In genomic region chr14:61229475-61229888, GRCh38 we compare ENCODE assay signal across 17 cellular contexts. TPM values are rescaled to one million over a fixed set of nuclear protein-coding genes. Genes with fewer than 3 reads are reported as not detected.
DNase-seq lines count a peak whose midpoint lies in the region; ATAC-seq, FAIRE-seq and TF ChIP-seq lines count a peak whose summit lies in the region.
"Had no signal": no experiment of that assay in that cellular context is flagged by ENCODE, and none has a peak within 500 bp of the region (broad histone marks: within the 10 kb centered on the region; RNA-seq: fewer than 3 reads in every experiment).

No MANE protein-coding gene starts in this region.

- no peak for FAIRE-seq in HepG2 (lab: Jason Lieb, UNC)

- no peak for TF ChIP-seq POLR2A in HepG2 (IDR thresholded peaks at IDR 0.05; ENCODE audit: insufficient read depth in 1 of 2, low read depth in 2 of 2, low read length in 2 of 2)

- no TSS peak for BruUV-seq in HepG2 (replicated peaks; lab: Mats Ljungman, UMichigan)

- intact Hi-C loops in HepG2 (cut with micrococcal nuclease; ENCODE audit: unreplicated experiment), result no loop called here

- in situ Hi-C loops in HepG2 (cut with HindIII; ENCODE audit: extremely low pct_ligation_motif_present, low pct_unique_long_range_greater_than_20kb), result no loop called here

- CTCF ChIA-PET in HepG2 (lab: Yijun Ruan, JAX; ENCODE audit: low intra/inter-chr PET ratio, low total read pairs), result no interaction called here

- H3K9me3 ChIP-seq in HepG2 (ENCODE audit: low read length), result no peaks in the 10 kb centered on the region

- no peaks in the 10 kb centered on the region for H3K79me2 ChIP-seq in HepG2 (ENCODE audit: insufficient read depth, low read length)

- 26% methylated on average over 6 of the region's 6 CpGs for WGBS in HepG2 (ENCODE audit: low lambda C conversion rate)

- H3K4me1 ChIP-seq in HepG2 (ENCODE audit: insufficient read depth, low read length), result no peaks in the 10 kb centered on the region

- peaks cover 0 to 20% of the 10 kb centered on the region in 2 experiments; a peak in 2 of 5 replicates for H3K27me3 ChIP-seq in HepG2 (ENCODE audit: control insufficient read depth in 1 of 2, insufficient read depth in 2 of 2, low read length in 2 of 2)

- ATAC-seq in HepG2 (no peak), HG03159 (IDR thresholded peaks at IDR 0.05; ENCODE audit: unreplicated experiment) (no peak), GM21528 (IDR thresholded peaks at IDR 0.05; ENCODE audit: low FRiP score, unreplicated experiment) (no peak)
- ATAC-seq: activated naive CD4-positive, alpha-beta T cell treated with anti-CD3 and anti-CD28 coated beads, Interleukin-2, amount 50 U/mL, for 72 hours; stimulated activated naive CD8-positive, alpha-beta T cell treated with anti-CD3 and anti-CD28 coated beads, Interleukin-15, amount 100 ng/mL, for 72 hours had no signal

- no peak for TF ChIP-seq RAD21 in HepG2 (CRISPR knock-in tag; IDR thresholded peaks at IDR 0.05)

- H3K4me3 ChIP-seq in HepG2 (replicated peaks in 1 of 3; ENCODE audit: insufficient read depth in 1 of 3, low read depth in 2 of 3, low read length in 3 of 3), result no peak overlapping the region

- H3K36me3 ChIP-seq in HepG2 (replicated peaks in 1 of 2; ENCODE audit: control insufficient read depth in 1 of 2, insufficient read depth in 2 of 2, low read length in 2 of 2), result no peaks in the 10 kb centered on the region

- no peak for TF ChIP-seq CTCF in HepG2 (CRISPR knock-in tag; IDR thresholded peaks at IDR 0.05)

- POLR2A ChIA-PET in HepG2 (lab: Yijun Ruan, JAX), result no interaction called here

- H4K20me1 ChIP-seq in HepG2 (ENCODE audit: insufficient read depth, low read length), result no peaks in the 10 kb centered on the region

- H2AFZ ChIP-seq in HepG2 (ENCODE audit: low read length), result no peak overlapping the region

- DNase-seq in NCI-H1417 (lab: John Stamatoyannopoulos, UW) (peak; percentile 17 to 95 (median 54)), NCI-H1417 treated with DMSO at 0.1 percent for 48 hours (lab: John Stamatoyannopoulos, UW) (no peak), NCI-H524 treated with DMSO at 0.1 percent for 48 hours (lab: John Stamatoyannopoulos, UW) (peak; percentile 79), HepG2 (ENCODE audit: low spot score) (peak; percentile 10), anterior cingulate cortex (lab: John Stamatoyannopoulos, UW) (no peak)
- no peak for DNase-seq in activated effector memory CD4-positive, alpha-beta T cell treated with anti-CD3 and anti-CD28 coated beads, Interleukin-2, amount 50 U/mL, for 16 hours
- DNase-seq: cerebellar nuclear complex; H9; head of caudate nucleus; left cardiac atrium; naive B cell; stimulated activated naive CD8-positive, alpha-beta T cell treated with anti-CD3 and anti-CD28 coated beads, Interleukin-15, amount 100 ng/mL, for 72 hours had no signal

- H3K4me2 ChIP-seq in HepG2 (ENCODE audit: low read depth, low read length), result no peak overlapping the region

- no peak overlapping the region for H3K9ac ChIP-seq in HepG2 (ENCODE audit: insufficient read depth, low read depth, low read length)

- H3K27ac ChIP-seq in HepG2 (ENCODE audit: extremely low read length, insufficient read depth, low read length), result no peak overlapping the region

- TF ChIP-seq EP300 in HepG2 (IDR thresholded peaks at IDR 0.05; ENCODE audit: low read depth in 2 of 2, low read length in 2 of 2), result no peak
- TF ChIP-seq EP300 in HepG2 (CRISPR knock-in tag; IDR thresholded peaks at IDR 0.05; ENCODE audit: borderline replicate concordance), result no peak

TF ChIP-seq in HepG2, 621 proteins besides CTCF, POLR2A, EP300 and RAD21:
- no peak for TF ChIP-seq HOMEZ (CRISPR knock-in tag; IDR thresholded peaks at IDR 0.05; ENCODE audit: low read depth)
- TF ChIP-seq E2F5 (CRISPR knock-in tag; conservative IDR thresholded peaks at IDR 0.05), result no peak
- no peak for TF ChIP-seq SRF (IDR thresholded peaks at IDR 0.05; ENCODE audit: low read depth, low read length)
- peak; percentile 53; the same call in 1 of the 2 replicates for TF ChIP-seq TEF (CRISPR knock-in tag; IDR thresholded peaks at IDR 0.05)
- no peak for TF ChIP-seq LCORL (IDR thresholded peaks at IDR 0.05)
- TF ChIP-seq LCORL (CRISPR knock-in tag; IDR thresholded peaks at IDR 0.05), result no peak
- TF ChIP-seq SIX1 (CRISPR knock-in tag; IDR thresholded peaks at IDR 0.05; ENCODE audit: borderline replicate concordance), result peak; percentile 49; the same call in 1 of the 2 replicates
- no peak for TF ChIP-seq ZNF329 (CRISPR knock-in tag; IDR thresholded peaks at IDR 0.05; ENCODE audit: low read depth)
- TF ChIP-seq GRHL1 (CRISPR knock-in tag; conservative IDR thresholded peaks at IDR 0.05), result no peak
- no peak for TF ChIP-seq SMAD9 (CRISPR knock-in tag; IDR thresholded peaks at IDR 0.05)
- TF ChIP-seq SIX4 (CRISPR knock-in tag; IDR thresholded peaks at IDR 0.05), result peak; percentile 87; the same call in 1 of the 2 replicates
- no peak for TF ChIP-seq ADNP (CRISPR knock-in tag; IDR thresholded peaks at IDR 0.05)
- TF ChIP-seq ZBTB8A (CRISPR knock-in tag; IDR thresholded peaks at IDR 0.05; ENCODE audit: borderline replicate concordance, low read depth), result no peak
- no peak for TF ChIP-seq JUNB (CRISPR knock-in tag; IDR thresholded peaks at IDR 0.05; ENCODE audit: borderline replicate concordance)
- TF ChIP-seq GABPB1 (CRISPR knock-in tag; IDR thresholded peaks at IDR 0.05), result no peak
- no peak for TF ChIP-seq ZNF720 (CRISPR knock-in tag; IDR thresholded peaks at IDR 0.05)
- no peak for TF ChIP-seq GATAD2A (CRISPR knock-in tag; IDR thresholded peaks at IDR 0.05)

RNA-seq across cellular contexts. Expression of gene TMEM30B, which starts 51.7 kb away (rescaled TPM):
- not detected in 2 replicates for total RNA-seq in HepG2 (2016; rRNA removed; fragmentation: Illumina TruSeq; extraction: Trizol)
- total RNA-seq in HepG2 (2016; cell fraction: cytosol; rRNA removed; fragmentation: Illumina TruSeq; extraction: Trizol; ENCODE audit: low read depth), result not detected in 2 replicates
- total RNA-seq in HepG2 (2016; cell fraction: insoluble cytoplasmic fraction; rRNA removed; fragmentation: Illumina TruSeq; extraction: Trizol), result not detected in 2 replicates
- total RNA-seq in HepG2 (2016; cell fraction: membrane; rRNA removed; fragmentation: Illumina TruSeq; extraction: Trizol), result not detected in 2 replicates
- total RNA-seq in HepG2 (2016; cell fraction: nucleus; rRNA removed; fragmentation: Illumina TruSeq; extraction: Trizol), result not detected in 2 replicates
- polyA plus RNA-seq in HepG2 (2011; rRNA removed), result not detected in 2 replicates
- polyA plus RNA-seq in HepG2 (2011; cell fraction: cytosol; rRNA removed), result not detected in 2 replicates
- not detected in 2 replicates for polyA plus RNA-seq in HepG2 (2011; cell fraction: nucleus; rRNA removed)
- not detected in 2 replicates for polyA plus RNA-seq in HepG2 (2012)
- not detected in 2 replicates for polyA plus RNA-seq in HepG2 (2016; cell fraction: cytosol; fragmentation: Illumina TruSeq; extraction: Trizol; ENCODE audit: low read depth)
- polyA plus RNA-seq in HepG2 (2016; cell fraction: insoluble cytoplasmic fraction; fragmentation: Illumina TruSeq; extraction: Trizol; ENCODE audit: low read depth), result not detected in 2 replicates
- polyA plus RNA-seq in HepG2 (2016; cell fraction: membrane; fragmentation: Illumina TruSeq; extraction: Trizol; ENCODE audit: low read depth), result not detected in 2 replicates
- polyA plus RNA-seq in HepG2 (2016; cell fraction: nucleus; fragmentation: Illumina TruSeq; extraction: Trizol; ENCODE audit: insufficient read depth, low read depth), result not detected in 2 replicates
- 0.12 TPM in 1 of 2 replicates, not detected in the other for polyA minus RNA-seq in HepG2 (2011; rRNA and poly(A)+ RNA removed; ENCODE audit: low replicate concordance)
- polyA minus RNA-seq in HepG2 (2011; cell fraction: cytosol; rRNA and poly(A)+ RNA removed), result not detected in 2 replicates
- not detected in 2 replicates for polyA minus RNA-seq in HepG2 (2011; cell fraction: nucleus; rRNA and poly(A)+ RNA removed)
- total RNA-seq: A172, OCI-LY7 had no signal

Comparison
In these comparisons a context has a peak if more than half of its experiments do, and no peak if none do; other contexts are left out.
1. DNase-seq: peak in NCI-H1417 (3 of 3), NCI-H524 treated with DMSO at 0.1 percent for 48 hours (single experiment) and HepG2 (single experiment); none in NCI-H1417 treated with DMSO at 0.1 percent for 48 hours (single experiment), activated effector memory CD4-positive, alpha-beta T cell treated with anti-CD3 and anti-CD28 coated beads, Interleukin-2, amount 50 U/mL, for 16 hours (single experiment) and anterior cingulate cortex (0 of 58).